In the genomic region with DNA sequence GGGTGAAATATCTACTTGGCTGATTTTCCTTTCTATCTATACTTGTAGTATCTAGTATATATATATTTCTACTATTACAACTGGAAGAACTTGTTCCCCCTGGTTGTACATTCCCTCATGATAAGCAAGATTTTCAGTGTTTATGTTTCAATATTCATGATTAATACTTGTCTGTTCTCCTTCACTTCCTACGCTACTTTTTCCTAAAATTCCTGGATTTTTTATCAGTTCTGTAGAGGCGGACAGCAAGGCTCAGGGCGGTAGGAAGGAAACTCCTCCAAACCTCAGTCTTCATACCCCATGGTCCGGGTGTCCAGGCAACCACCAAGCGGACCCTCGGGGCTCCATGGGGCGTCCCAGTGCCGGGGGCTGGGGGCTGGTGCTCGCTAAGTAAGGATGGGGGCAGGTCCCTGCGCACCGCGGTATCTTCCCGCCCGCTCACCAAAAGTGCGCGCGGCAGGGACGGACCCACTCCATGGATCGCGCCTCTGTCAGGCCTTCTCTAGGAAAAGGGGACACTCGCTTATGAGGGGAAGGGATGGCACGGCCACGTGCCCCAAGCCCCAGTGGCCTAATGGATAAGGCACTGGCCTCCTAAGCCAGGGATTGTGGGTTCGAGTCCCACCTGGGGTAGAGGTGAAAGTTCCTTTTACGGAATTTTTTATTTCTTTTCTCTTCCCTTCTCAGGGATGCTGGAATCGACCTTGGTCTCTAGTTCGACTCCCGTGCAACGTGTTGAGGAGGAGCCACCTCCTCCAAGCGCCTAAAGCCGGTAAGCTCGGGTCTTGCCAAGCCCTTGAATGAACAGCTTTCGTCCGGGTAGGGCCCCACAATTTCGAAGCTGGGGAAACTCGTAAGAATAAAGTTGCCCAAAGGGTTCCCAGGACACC, we compare ENCODE assay signal across 1 cellular context.
A peak's percentile ranks its signal among the peaks of the same experiment; 100 is the strongest.
TF ChIP-seq lines count a peak whose summit lies in the region.

No MANE protein-coding gene starts in this region.

TF ChIP-seq in K562, 482 proteins besides CTCF, POLR2A, EP300 and RAD21 (continued from another document):
- TF ChIP-seq, protein P1, sequence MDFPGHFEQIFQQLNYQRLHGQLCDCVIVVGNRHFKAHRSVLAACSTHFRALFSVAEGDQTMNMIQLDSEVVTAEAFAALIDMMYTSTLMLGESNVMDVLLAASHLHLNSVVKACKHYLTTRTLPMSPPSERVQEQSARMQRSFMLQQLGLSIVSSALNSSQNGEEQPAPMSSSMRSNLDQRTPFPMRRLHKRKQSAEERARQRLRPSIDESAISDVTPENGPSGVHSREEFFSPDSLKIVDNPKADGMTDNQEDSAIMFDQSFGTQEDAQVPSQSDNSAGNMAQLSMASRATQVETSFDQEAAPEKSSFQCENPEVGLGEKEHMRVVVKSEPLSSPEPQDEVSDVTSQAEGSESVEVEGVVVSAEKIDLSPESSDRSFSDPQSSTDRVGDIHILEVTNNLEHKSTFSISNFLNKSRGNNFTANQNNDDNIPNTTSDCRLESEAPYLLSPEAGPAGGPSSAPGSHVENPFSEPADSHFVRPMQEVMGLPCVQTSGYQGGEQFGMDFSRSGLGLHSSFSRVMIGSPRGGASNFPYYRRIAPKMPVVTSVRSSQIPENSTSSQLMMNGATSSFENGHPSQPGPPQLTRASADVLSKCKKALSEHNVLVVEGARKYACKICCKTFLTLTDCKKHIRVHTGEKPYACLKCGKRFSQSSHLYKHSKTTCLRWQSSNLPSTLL (IDR thresholded peaks at IDR 0.05), result no peak
- peak; percentile 60 to 99 for TF ChIP-seq HDAC1 (IDR thresholded peaks at IDR 0.05)
- TF ChIP-seq NRF1 (conservative IDR thresholded peaks at IDR 0.05 in 1 of 2, IDR thresholded peaks at IDR 0.05 in 1 of 2), result peak; percentile 77 to 81
- TF ChIP-seq CC2D1A (IDR thresholded peaks at IDR 0.05), result no peak
- TF ChIP-seq, protein P2, sequence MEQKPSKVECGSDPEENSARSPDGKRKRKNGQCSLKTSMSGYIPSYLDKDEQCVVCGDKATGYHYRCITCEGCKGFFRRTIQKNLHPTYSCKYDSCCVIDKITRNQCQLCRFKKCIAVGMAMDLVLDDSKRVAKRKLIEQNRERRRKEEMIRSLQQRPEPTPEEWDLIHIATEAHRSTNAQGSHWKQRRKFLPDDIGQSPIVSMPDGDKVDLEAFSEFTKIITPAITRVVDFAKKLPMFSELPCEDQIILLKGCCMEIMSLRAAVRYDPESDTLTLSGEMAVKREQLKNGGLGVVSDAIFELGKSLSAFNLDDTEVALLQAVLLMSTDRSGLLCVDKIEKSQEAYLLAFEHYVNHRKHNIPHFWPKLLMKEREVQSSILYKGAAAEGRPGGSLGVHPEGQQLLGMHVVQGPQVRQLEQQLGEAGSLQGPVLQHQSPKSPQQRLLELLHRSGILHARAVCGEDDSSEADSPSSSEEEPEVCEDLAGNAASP (IDR thresholded peaks at IDR 0.05), result no peak
- peak; percentile 86 for TF ChIP-seq TEAD4 (IDR thresholded peaks at IDR 0.05; ENCODE audit: low read length)
- no peak for TF ChIP-seq TEAD4 (CRISPR knock-in tag; IDR thresholded peaks at IDR 0.05; ENCODE audit: borderline replicate concordance)
- peak; percentile 57 for TF ChIP-seq NFIC (IDR thresholded peaks at IDR 0.05)
- TF ChIP-seq BRD4 (IDR thresholded peaks at IDR 0.05), result peak; percentile 89; the same call in 1 of the 2 replicates
- no peak for TF ChIP-seq TCF7L2 (IDR thresholded peaks at IDR 0.05; ENCODE audit: low read depth, low read length)
- no peak for TF ChIP-seq IRF2 (CRISPR knock-in tag; IDR thresholded peaks at IDR 0.05)
- TF ChIP-seq ZFP1 (CRISPR knock-in tag; IDR thresholded peaks at IDR 0.05), result no peak
- peak in 1 of 2 experiments; percentile 37; a peak in 1 of 4 replicates for TF ChIP-seq TRIM24 (IDR thresholded peaks at IDR 0.05)
- TF ChIP-seq TBL1XR1 (IDR thresholded peaks at IDR 0.05; ENCODE audit: low read length in 2 of 2), result peak; percentile 55 to 96; a peak in 3 of 4 replicates
- TF ChIP-seq, protein P3, sequence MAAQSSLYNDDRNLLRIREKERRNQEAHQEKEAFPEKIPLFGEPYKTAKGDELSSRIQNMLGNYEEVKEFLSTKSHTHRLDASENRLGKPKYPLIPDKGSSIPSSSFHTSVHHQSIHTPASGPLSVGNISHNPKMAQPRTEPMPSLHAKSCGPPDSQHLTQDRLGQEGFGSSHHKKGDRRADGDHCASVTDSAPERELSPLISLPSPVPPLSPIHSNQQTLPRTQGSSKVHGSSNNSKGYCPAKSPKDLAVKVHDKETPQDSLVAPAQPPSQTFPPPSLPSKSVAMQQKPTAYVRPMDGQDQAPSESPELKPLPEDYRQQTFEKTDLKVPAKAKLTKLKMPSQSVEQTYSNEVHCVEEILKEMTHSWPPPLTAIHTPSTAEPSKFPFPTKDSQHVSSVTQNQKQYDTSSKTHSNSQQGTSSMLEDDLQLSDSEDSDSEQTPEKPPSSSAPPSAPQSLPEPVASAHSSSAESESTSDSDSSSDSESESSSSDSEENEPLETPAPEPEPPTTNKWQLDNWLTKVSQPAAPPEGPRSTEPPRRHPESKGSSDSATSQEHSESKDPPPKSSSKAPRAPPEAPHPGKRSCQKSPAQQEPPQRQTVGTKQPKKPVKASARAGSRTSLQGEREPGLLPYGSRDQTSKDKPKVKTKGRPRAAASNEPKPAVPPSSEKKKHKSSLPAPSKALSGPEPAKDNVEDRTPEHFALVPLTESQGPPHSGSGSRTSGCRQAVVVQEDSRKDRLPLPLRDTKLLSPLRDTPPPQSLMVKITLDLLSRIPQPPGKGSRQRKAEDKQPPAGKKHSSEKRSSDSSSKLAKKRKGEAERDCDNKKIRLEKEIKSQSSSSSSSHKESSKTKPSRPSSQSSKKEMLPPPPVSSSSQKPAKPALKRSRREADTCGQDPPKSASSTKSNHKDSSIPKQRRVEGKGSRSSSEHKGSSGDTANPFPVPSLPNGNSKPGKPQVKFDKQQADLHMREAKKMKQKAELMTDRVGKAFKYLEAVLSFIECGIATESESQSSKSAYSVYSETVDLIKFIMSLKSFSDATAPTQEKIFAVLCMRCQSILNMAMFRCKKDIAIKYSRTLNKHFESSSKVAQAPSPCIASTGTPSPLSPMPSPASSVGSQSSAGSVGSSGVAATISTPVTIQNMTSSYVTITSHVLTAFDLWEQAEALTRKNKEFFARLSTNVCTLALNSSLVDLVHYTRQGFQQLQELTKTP (IDR thresholded peaks at IDR 0.05; ENCODE audit: low read depth in 1 of 2, partially characterized antibody in 2 of 2), result peak in 1 of 2 experiments; percentile 80
- TF ChIP-seq XRCC3 (IDR thresholded peaks at IDR 0.05), result no peak
- no peak for TF ChIP-seq HOXB6 (CRISPR knock-in tag; IDR thresholded peaks at IDR 0.05; ENCODE audit: borderline replicate concordance)
- peak; percentile 38 for TF ChIP-seq RBM39 (optimal IDR thresholded peaks at IDR 0.05; ENCODE audit: low read depth, low read length)
- TF ChIP-seq, protein P4, sequence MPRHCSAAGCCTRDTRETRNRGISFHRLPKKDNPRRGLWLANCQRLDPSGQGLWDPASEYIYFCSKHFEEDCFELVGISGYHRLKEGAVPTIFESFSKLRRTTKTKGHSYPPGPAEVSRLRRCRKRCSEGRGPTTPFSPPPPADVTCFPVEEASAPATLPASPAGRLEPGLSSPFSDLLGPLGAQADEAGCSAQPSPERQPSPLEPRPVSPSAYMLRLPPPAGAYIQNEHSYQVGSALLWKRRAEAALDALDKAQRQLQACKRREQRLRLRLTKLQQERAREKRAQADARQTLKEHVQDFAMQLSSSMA (CRISPR knock-in tag; IDR thresholded peaks at IDR 0.05), result no peak
- TF ChIP-seq, protein P5, sequence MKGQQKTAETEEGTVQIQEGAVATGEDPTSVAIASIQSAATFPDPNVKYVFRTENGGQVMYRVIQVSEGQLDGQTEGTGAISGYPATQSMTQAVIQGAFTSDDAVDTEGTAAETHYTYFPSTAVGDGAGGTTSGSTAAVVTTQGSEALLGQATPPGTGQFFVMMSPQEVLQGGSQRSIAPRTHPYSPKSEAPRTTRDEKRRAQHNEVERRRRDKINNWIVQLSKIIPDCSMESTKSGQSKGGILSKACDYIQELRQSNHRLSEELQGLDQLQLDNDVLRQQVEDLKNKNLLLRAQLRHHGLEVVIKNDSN (CRISPR knock-in tag; IDR thresholded peaks at IDR 0.05), result peak; percentile 86
- no peak for TF ChIP-seq KDM4B (IDR thresholded peaks at IDR 0.05; ENCODE audit: borderline replicate concordance in 2 of 2, low read depth in 1 of 2)
- TF ChIP-seq MXI1 (IDR thresholded peaks at IDR 0.05; ENCODE audit: low read depth, low read length), result peak; percentile 61
- peak; percentile 96 for TF ChIP-seq MYC (IDR thresholded peaks at IDR 0.05; ENCODE audit: low read depth, low read length)
- TF ChIP-seq MYC (CRISPR knock-in tag; IDR thresholded peaks at IDR 0.05; ENCODE audit: borderline replicate concordance, low read depth), result no peak
- no peak for TF ChIP-seq ZNF316 (IDR thresholded peaks at IDR 0.05)
- TF ChIP-seq ZC3H4 (CRISPR knock-in tag; IDR thresholded peaks at IDR 0.05; ENCODE audit: borderline replicate concordance), result no peak
- TF ChIP-seq NCOA1 (IDR thresholded peaks at IDR 0.05; ENCODE audit: low read depth), result peak; percentile 17; the same call in 1 of the 2 replicates
- peak; percentile 100 for TF ChIP-seq TBP (optimal IDR thresholded peaks at IDR 0.05; ENCODE audit: low read depth, low read length)
- peak; percentile 62 for TF ChIP-seq JUND (IDR thresholded peaks at IDR 0.05; ENCODE audit: borderline replicate concordance, low read depth, low read length)
- peak; percentile 22; the same call in 1 of the 3 replicates for TF ChIP-seq JUND (tag; IDR thresholded peaks at IDR 0.05; ENCODE audit: borderline replicate concordance, low read depth, low read length)
- TF ChIP-seq SREBF1 (IDR thresholded peaks at IDR 0.05; ENCODE audit: borderline replicate concordance, low read depth, low read length), result peak; percentile 75; the same call in 1 of the 2 replicates
- peak; percentile 72 for TF ChIP-seq CXXC5 (CRISPR knock-in tag; IDR thresholded peaks at IDR 0.05)
